Comparison of ENCODE assay signal across 10 cellular contexts in genomic region chr2:60213865-60214657, GRCh38.
DNase-seq lines count a peak whose midpoint lies in the region; ATAC-seq and TF ChIP-seq lines count a peak whose summit lies in the region.
"Had no signal": no experiment of that assay in that cellular context is flagged by ENCODE, and none has a peak within 500 bp of the region (broad histone marks: within the 10 kb centered on the region; RNA-seq: fewer than 3 reads in every experiment).

No MANE protein-coding gene starts in this region.

- no peak overlapping the region for H3K27ac ChIP-seq in PC-3 (ENCODE audit: low read length)
- no peak overlapping the region for H3K27ac ChIP-seq in right cardiac atrium (ENCODE audit: low read length)
- no peak overlapping the region for H3K27ac ChIP-seq in Karpas-422 (ENCODE audit: low read length)

- BruUV-seq in PC-3 (replicated peaks; lab: Mats Ljungman, UMichigan), result no TSS peak

- no peaks in the 10 kb centered on the region for H3F3A ChIP-seq in PC-3 (ENCODE audit: low read length, unreplicated experiment)

- WGBS in right cardiac atrium, result 68% methylated on average over 16 of the region's 16 CpGs

- intact Hi-C loops in Right ventricle myocardium inferior (cut with DNase I) (no loop called here), cardiac septum (cut with DNase I) (no loop called here), PC-3 (cut with micrococcal nuclease) (no loop called here), right cardiac atrium (cut with DNase I) (no loop called here)

- peak overlapping the region; percentile 65 for H2AFZ ChIP-seq in PC-3 (ENCODE audit: low read length)
- H2AFZ ChIP-seq in Karpas-422 (ENCODE audit: low read length), result no peak overlapping the region

- H3K79me2 ChIP-seq in PC-3 (ENCODE audit: low read length) (no peaks in the 10 kb centered on the region), Karpas-422 (ENCODE audit: low read length) (no peaks in the 10 kb centered on the region)

- H3K4me3 ChIP-seq in PC-3 (ENCODE audit: low read length) (no peak overlapping the region), right cardiac atrium (ENCODE audit: low read length) (no peak overlapping the region), Karpas-422 (ENCODE audit: low read length) (no peak overlapping the region)

- no peaks in the 10 kb centered on the region for H3K9me3 ChIP-seq in PC-3 (ENCODE audit: low read length)
- no peaks in the 10 kb centered on the region for H3K9me3 ChIP-seq in right cardiac atrium (ENCODE audit: control insufficient read depth, low read length)
- no peaks in the 10 kb centered on the region for H3K9me3 ChIP-seq in Karpas-422 (ENCODE audit: low read length)

- H3K9ac ChIP-seq in PC-3 (ENCODE audit: low read length), result no peak overlapping the region
- H3K9ac ChIP-seq in Karpas-422 (ENCODE audit: low read length), result no peak overlapping the region

- no peaks in the 10 kb centered on the region for H3K9me2 ChIP-seq in PC-3 (replicated peaks; ENCODE audit: low read length)
- no peaks in the 10 kb centered on the region for H3K9me2 ChIP-seq in Karpas-422 (replicated peaks; ENCODE audit: insufficient read depth, low read length)

- peak; percentile 69 for ATAC-seq in Right ventricle myocardium inferior
- no peak for ATAC-seq in PC-3
- ATAC-seq in right cardiac atrium, result peak; percentile 48 to 70
- ATAC-seq: effector memory CD8-positive, alpha-beta T cell had no signal

- no peaks in the 10 kb centered on the region for H3K36me3 ChIP-seq in PC-3 (ENCODE audit: low read depth, low read length)
- no peaks in the 10 kb centered on the region for H3K36me3 ChIP-seq in Karpas-422 (ENCODE audit: insufficient read depth, low read length)

- DNase-seq in Right ventricle myocardium inferior (ENCODE audit: missing footprints), result no peak
- DNase-seq in cardiac septum (ENCODE audit: low spot score), result no peak
- peak; percentile 71 for DNase-seq in PC-3
- DNase-seq in right cardiac atrium, result no peak
- DNase-seq in ureter (ENCODE audit: low spot score), result peak; percentile 69
- DNase-seq in occipital lobe (lab: John Stamatoyannopoulos, UW), result no peak
- no peak for DNase-seq in islet precursor cell
- DNase-seq in Karpas-422, result no peak
- DNase-seq: activated naive CD4-positive, alpha-beta T cell treated with anti-CD3 and anti-CD28 coated beads, Interleukin-2, amount 10 ng/mL, durations not matched to agents 7 days and 5 days; effector memory CD8-positive, alpha-beta T cell had no signal

- CTCF ChIA-PET in PC-3 (lab: Charles Lee), result no interaction called here

- H4K20me1 ChIP-seq in PC-3 (ENCODE audit: low read length) (no peaks in the 10 kb centered on the region), Karpas-422 (ENCODE audit: insufficient read depth, low read depth, low read length) (no peaks in the 10 kb centered on the region)

- no peaks in the 10 kb centered on the region for H3K4me1 ChIP-seq in PC-3 (ENCODE audit: insufficient read depth, low read length)
- no peaks in the 10 kb centered on the region for H3K4me1 ChIP-seq in right cardiac atrium (ENCODE audit: control insufficient read depth, insufficient read depth, low read length)
- H3K4me1 ChIP-seq in Karpas-422 (ENCODE audit: low read length), result no peaks in the 10 kb centered on the region

- no peak for TF ChIP-seq CTCF in PC-3 (conservative IDR thresholded peaks at IDR 0.05; ENCODE audit: low read depth, low read length)

- POLR2A ChIA-PET in PC-3 (lab: Charles Lee; ENCODE audit: unreplicated experiment), result no interaction called here

- peaks cover 37% of the 10 kb centered on the region for H3K27me3 ChIP-seq in PC-3 (ENCODE audit: low read length)
- H3K27me3 ChIP-seq in right cardiac atrium (ENCODE audit: control insufficient read depth, insufficient read depth), result no peaks in the 10 kb centered on the region
- H3K27me3 ChIP-seq in Karpas-422 (ENCODE audit: low read length), result no peaks in the 10 kb centered on the region

- H3K4me2 ChIP-seq in PC-3 (ENCODE audit: low read length) (peak overlapping the region; percentile 66), Karpas-422 (ENCODE audit: low read depth, low read length, poor library complexity, severe bottlenecking) (no peak overlapping the region)

Comparison
In these comparisons a context has a peak if more than half of its experiments do, and no peak if none do; other contexts are left out.
1. DNase-seq: peak in PC-3 (single experiment) and ureter (single experiment); none in Right ventricle myocardium inferior (single experiment), cardiac septum (single experiment), right cardiac atrium (0 of 3), occipital lobe (single experiment), islet precursor cell (single experiment) and Karpas-422 (single experiment).